16 cellular contexts compared by ENCODE assay signal in genomic region chr7:129083525-129083924, GRCh38. TPM values are rescaled to one million over a fixed set of nuclear protein-coding genes. Genes with fewer than 3 reads are reported as not detected.
DNase-seq lines count a peak whose midpoint lies in the region; ATAC-seq and TF ChIP-seq lines count a peak whose summit lies in the region.
"Had no signal": no experiment of that assay in that cellular context is flagged by ENCODE, and none has a peak within 500 bp of the region (broad histone marks: within the 10 kb centered on the region; RNA-seq: fewer than 3 reads in every experiment).

No MANE protein-coding gene starts in this region.

- H2AFZ ChIP-seq in GM23248 = no peak overlapping the region

- H3K27me3 Mint-ChIP-seq in endothelial cell (ENCODE audit: unreplicated experiment) = no peaks in the 10 kb centered on the region
- H3K27me3 Mint-ChIP-seq: CD4-positive, alpha-beta T cell had no signal

- H3K4me3 ChIP-seq in GM23248 = no peak overlapping the region
- H3K4me3 ChIP-seq in coronary artery = no peak overlapping the region
- H3K4me3 ChIP-seq in neutrophil (ENCODE audit: low read depth in 1 of 2, low read length in 1 of 2) = no peak overlapping the region

- H3K4me2 ChIP-seq in GM23248 (ENCODE audit: unreplicated experiment) = no peak overlapping the region

- no peak for TF ChIP-seq CTCF in coronary artery (IDR thresholded peaks at IDR 0.05)
- TF ChIP-seq CTCF in neutrophil (IDR thresholded peaks at IDR 0.05) = no peak
- no peak for TF ChIP-seq CTCF in endothelial cell (IDR thresholded peaks at IDR 0.05; ENCODE audit: unreplicated experiment)

- H3F3A ChIP-seq in GM23248 (ENCODE audit: insufficient read depth) = no peaks in the 10 kb centered on the region

- H3K27me3 ChIP-seq in GM23248 (replicated peaks; ENCODE audit: insufficient read depth) = peaks cover 13% of the 10 kb centered on the region; the same call in 1 of the 2 replicates
- no peaks in the 10 kb centered on the region for H3K27me3 ChIP-seq in neutrophil

- DNase-seq in GM23248 (peak; percentile 18), M059J (ENCODE audit: low read depth) (peak; percentile 20), coronary artery (ENCODE audit: low spot score) (peak; percentile 5), substantia nigra (lab: John Stamatoyannopoulos, UW) (no peak), DMS 273 (lab: John Stamatoyannopoulos, UW; ENCODE audit: unreplicated experiment) (no peak), endothelial cell (ENCODE audit: low spot score) (no peak)
- DNase-seq: C1 segment of cervical spinal cord; CD4-positive, alpha-beta T cell; DMS153; DND-41; GF-D8; IMR-90 had no signal

- no peak for ATAC-seq in HG03196 (IDR thresholded peaks at IDR 0.05; ENCODE audit: unreplicated experiment)
- ATAC-seq: HCT116 had no signal

- no peaks in the 10 kb centered on the region for H3K36me3 Mint-ChIP-seq in endothelial cell (ENCODE audit: low read depth, unreplicated experiment)

- no peaks in the 10 kb centered on the region for H3K9me3 Mint-ChIP-seq in endothelial cell (ENCODE audit: unreplicated experiment)
- H3K9me3 Mint-ChIP-seq: CD4-positive, alpha-beta T cell had no signal

- WGBS in GM23248 (ENCODE audit: low coverage in 1 of 2, low lambda C conversion rate in 2 of 2, missing lambda C conversion rate in 2 of 2), 2 experiments = 24% methylated on average over 5 of the region's 5 CpGs

- no peaks in the 10 kb centered on the region for H3K36me3 ChIP-seq in GM23248 (ENCODE audit: low read depth)
- no peaks in the 10 kb centered on the region for H3K36me3 ChIP-seq in neutrophil

- H3K9me2 ChIP-seq in GM23248 (ENCODE audit: insufficient read depth) = no peaks in the 10 kb centered on the region

- in situ Hi-C loops in GM23248 (cut with MboI) = no loop called here

- no peak overlapping the region for H3K27ac ChIP-seq in GM23248
- no peak overlapping the region for H3K27ac ChIP-seq in coronary artery
- peak overlapping the region; percentile 76 for H3K27ac ChIP-seq in neutrophil
- no peak overlapping the region for H3K27ac ChIP-seq in substantia nigra (ENCODE audit: low read depth, low read length, poor library complexity, severe bottlenecking)

- H3K27ac Mint-ChIP-seq in endothelial cell (ENCODE audit: unreplicated experiment) = no peak overlapping the region
- H3K27ac Mint-ChIP-seq: B cell; CD4-positive, alpha-beta T cell had no signal

- no peak overlapping the region for H3K9ac ChIP-seq in GM23248

- H3K9me3 ChIP-seq in GM23248 (ENCODE audit: low read depth) (no peaks in the 10 kb centered on the region), neutrophil (no peaks in the 10 kb centered on the region)

- H3K79me2 ChIP-seq in GM23248 (ENCODE audit: insufficient read depth) = no peaks in the 10 kb centered on the region

- no peaks in the 10 kb centered on the region for H3K4me1 Mint-ChIP-seq in endothelial cell (ENCODE audit: unreplicated experiment)
- H3K4me1 Mint-ChIP-seq: B cell had no signal

- H3K4me3 Mint-ChIP-seq in endothelial cell (ENCODE audit: unreplicated experiment) = no peak overlapping the region
- H3K4me3 Mint-ChIP-seq: B cell; CD4-positive, alpha-beta T cell had no signal

- H4K20me1 ChIP-seq in GM23248 (ENCODE audit: insufficient read depth) = no peaks in the 10 kb centered on the region

- H3K4me1 ChIP-seq in GM23248 (ENCODE audit: insufficient read depth) (no peaks in the 10 kb centered on the region), neutrophil (ENCODE audit: control insufficient read depth in 1 of 2, insufficient read depth in 1 of 2, low read depth in 1 of 2, low read length in 1 of 2) (peaks cover 26 to 27% of the 10 kb centered on the region in 2 experiments)

RNA-seq across cellular contexts. Expression of gene TNPO3, which starts 28.6 kb away (rescaled TPM):
- 41.9 and 47.2 TPM in 2 replicates for total RNA-seq in GM23248 (2014; rRNA removed; shearing (Covaris generic))
- polyA plus RNA-seq in GM23248 (2016; fragmentation: Nextera tagmentation; extraction: Ambion mirVana) = 31.6 and 34.2 TPM in 2 replicates
- 48.1 and 70.7 TPM in 2 replicates for total RNA-seq in M059J (2014; rRNA removed; shearing (Covaris generic))
- total RNA-seq in endothelial cell (ENCODE audit: unreplicated experiment) = 42.6 TPM

Comparison
In these comparisons a context has a peak if more than half of its experiments do, and no peak if none do; other contexts are left out.
1. DNase-seq: peak in GM23248 (single experiment), M059J (single experiment) and coronary artery (single experiment); none in substantia nigra (0 of 49), DMS 273 (single experiment) and endothelial cell (single experiment).